Comparison of ENCODE assay signal across 8 cellular contexts in the genomic region with DNA sequence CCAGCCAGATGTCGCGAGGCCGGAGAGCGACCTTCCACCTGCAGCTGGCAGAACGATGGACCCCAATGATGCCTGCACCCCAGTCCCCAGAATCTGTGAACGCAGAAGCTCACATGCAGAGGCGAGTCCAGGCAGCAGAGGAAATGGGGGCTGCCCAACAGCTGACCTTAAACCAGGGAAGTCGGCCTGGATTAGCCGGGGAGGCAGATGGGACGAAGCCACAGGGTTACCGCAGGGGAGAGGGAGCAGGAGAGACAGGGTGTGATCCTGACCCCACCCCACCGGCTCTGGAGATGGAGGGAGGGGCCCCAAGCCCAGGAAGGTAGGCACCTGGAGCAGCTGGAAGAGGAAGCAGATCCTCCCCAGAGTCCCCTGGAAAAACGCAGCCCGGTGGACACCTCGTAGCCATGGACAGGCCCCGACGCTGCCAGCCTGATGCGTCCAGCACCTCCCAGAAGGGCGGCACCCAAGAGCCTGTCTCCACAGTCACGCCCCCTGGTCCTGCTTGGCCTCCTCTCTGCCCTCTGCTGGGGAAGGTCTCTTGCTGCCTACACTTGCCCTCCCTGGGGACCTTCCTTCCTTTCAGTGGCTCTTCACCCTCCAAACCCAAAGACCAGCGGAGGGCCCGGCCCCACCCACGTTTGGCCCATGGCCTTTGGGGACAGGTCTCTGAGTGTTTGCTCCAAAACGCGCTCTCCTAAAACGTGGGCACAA. TPM values are rescaled to one million over a fixed set of nuclear protein-coding genes. Genes with fewer than 3 reads are reported as not detected.
DNase-seq lines count a peak whose midpoint lies in the region; ATAC-seq, FAIRE-seq and TF ChIP-seq lines count a peak whose summit lies in the region.

No MANE protein-coding gene starts in this region.

- no peak for FAIRE-seq in bronchial epithelial cell (lab: Jason Lieb, UNC)

- ATAC-seq in HG03457 (IDR thresholded peaks at IDR 0.05; ENCODE audit: unreplicated experiment): no peak

- no peak overlapping the region for H3K4me3 ChIP-seq in BE2C (ENCODE audit: low read depth, low read length)
- no peak overlapping the region for H3K4me3 ChIP-seq in Peyer's patch
- H3K4me3 ChIP-seq in bronchial epithelial cell (ENCODE audit: low read depth, low read length): no peak overlapping the region

- H3K36me3 ChIP-seq in BE2C (no peaks in the 10 kb centered on the region), Peyer's patch (peaks cover 0 to 2% (median 0%) of the 10 kb centered on the region in 3 donors), bronchial epithelial cell (ENCODE audit: control insufficient read depth, insufficient read depth, low read length) (peaks cover 16% of the 10 kb centered on the region)

- no peak for TF ChIP-seq POLR2A in Peyer's patch (IDR thresholded peaks at IDR 0.05)

- DNase-seq in BE2C (no peak), GM20000 (ENCODE audit: low spot score) (peak; percentile 77), Peyer's patch (peak in 2 of 3 donors; percentile 71 to 77), bronchial epithelial cell (ENCODE audit: low read depth) (peak; percentile 40), activated gamma-delta T cell treated with Interleukin-2 at 50 U/mL for 16 hours (no peak), midbrain (lab: John Stamatoyannopoulos, UW) (no peak)
- DNase-seq in stimulated activated CD4-positive, alpha-beta T cell treated with anti-CD3 and anti-CD28 coated beads, Interleukin-2, amount 100 ng/mL, for 24 hours: peak; percentile 43 to 45

- TF ChIP-seq CTCF in BE2C (IDR thresholded peaks at IDR 0.05; ENCODE audit: low read depth, low read length): peak; percentile 29
- peak; percentile 36 for TF ChIP-seq CTCF in GM20000 (IDR thresholded peaks at IDR 0.05; ENCODE audit: extremely low read depth, missing control alignments)
- peak in 4 of 6 experiments; percentile 26 to 59 (median 50) for TF ChIP-seq CTCF in Peyer's patch (IDR thresholded peaks at IDR 0.05)
- TF ChIP-seq CTCF in bronchial epithelial cell (IDR thresholded peaks at IDR 0.05; ENCODE audit: insufficient read depth, low read length, severe bottlenecking): peak; percentile 79

- H3K27ac ChIP-seq in Peyer's patch: peak overlapping the region in 1 of 4 donors; percentile 61

- H3K9me3 ChIP-seq in BE2C (no peaks in the 10 kb centered on the region), Peyer's patch (no peaks in the 10 kb centered on the region)

- H3K27me3 ChIP-seq in BE2C (no peaks in the 10 kb centered on the region), Peyer's patch (no peaks in the 10 kb centered on the region), bronchial epithelial cell (ENCODE audit: control insufficient read depth, insufficient read depth, low read length) (no peaks in the 10 kb centered on the region)

- H3K4me1 ChIP-seq in BE2C (no peaks in the 10 kb centered on the region), Peyer's patch (peaks cover 0 to 37% (median 20%) of the 10 kb centered on the region in 4 donors)

RNA-seq across cellular contexts. Expression of a gene that starts 37.3 kb away (rescaled TPM):
- polyA plus RNA-seq in BE2C (2012; ENCODE audit: insufficient read depth, insufficient read length, low read depth): 21.7 TPM
- total RNA-seq in Peyer's patch (100 to 1,000 TPM in 3 of 4 donors, 10 to 100 TPM in 1; 76.9 to 218 (median 183) TPM), bronchial epithelial cell (98.2 and 224 TPM in 2 replicates)

RNA-seq across cellular contexts. Expression of a gene that starts 41.4 kb away (rescaled TPM):
- polyA plus RNA-seq in BE2C (2012; ENCODE audit: insufficient read depth, insufficient read length, low read depth): 159 TPM
- total RNA-seq in Peyer's patch (10 to 100 TPM in 2 of 4 donors, 1 to 10 TPM in 2; 3.9 to 25.1 (median 9.3) TPM), bronchial epithelial cell (11.3 and 31.1 TPM in 2 replicates)

RNA-seq across cellular contexts. Expression of a gene that starts 41.5 kb away (rescaled TPM):
- 54.7 TPM for polyA plus RNA-seq in BE2C (2012; ENCODE audit: insufficient read depth, insufficient read length, low read depth)
- total RNA-seq in Peyer's patch (10 to 100 TPM; 14.5 to 64.4 (median 23.1) TPM), bronchial epithelial cell (6.8 and 9.7 TPM in 2 replicates)

RNA-seq across cellular contexts. Expression of a gene that starts 55.8 kb away (rescaled TPM):
- polyA plus RNA-seq in BE2C (2012; ENCODE audit: insufficient read depth, insufficient read length, low read depth): 27.8 TPM
- 10 to 100 TPM in 2 of 4 donors, 1 to 10 TPM in 2; 7.9 to 28.1 (median 10.1) TPM for total RNA-seq in Peyer's patch
- total RNA-seq in bronchial epithelial cell: 0.26 TPM in 2 replicates

Comparison
In these comparisons a context has a peak if more than half of its experiments do, and no peak if none do; other contexts are left out.
1. DNase-seq: peak in GM20000 (single experiment), Peyer's patch (2 of 3), bronchial epithelial cell (single experiment) and stimulated activated CD4-positive, alpha-beta T cell treated with anti-CD3 and anti-CD28 coated beads, Interleukin-2, amount 100 ng/mL, for 24 hours (2 of 2); none in BE2C (single experiment), activated gamma-delta T cell treated with Interleukin-2 at 50 U/mL for 16 hours (single experiment) and midbrain (single experiment).
2. CTCF ChIP-seq: peak in every context shown above with its lines; median percentile 79 in bronchial epithelial cell; 50 in Peyer's patch; 36 in GM20000; 29 in BE2C.